10 cellular contexts compared by ENCODE assay signal in the genomic region with DNA sequence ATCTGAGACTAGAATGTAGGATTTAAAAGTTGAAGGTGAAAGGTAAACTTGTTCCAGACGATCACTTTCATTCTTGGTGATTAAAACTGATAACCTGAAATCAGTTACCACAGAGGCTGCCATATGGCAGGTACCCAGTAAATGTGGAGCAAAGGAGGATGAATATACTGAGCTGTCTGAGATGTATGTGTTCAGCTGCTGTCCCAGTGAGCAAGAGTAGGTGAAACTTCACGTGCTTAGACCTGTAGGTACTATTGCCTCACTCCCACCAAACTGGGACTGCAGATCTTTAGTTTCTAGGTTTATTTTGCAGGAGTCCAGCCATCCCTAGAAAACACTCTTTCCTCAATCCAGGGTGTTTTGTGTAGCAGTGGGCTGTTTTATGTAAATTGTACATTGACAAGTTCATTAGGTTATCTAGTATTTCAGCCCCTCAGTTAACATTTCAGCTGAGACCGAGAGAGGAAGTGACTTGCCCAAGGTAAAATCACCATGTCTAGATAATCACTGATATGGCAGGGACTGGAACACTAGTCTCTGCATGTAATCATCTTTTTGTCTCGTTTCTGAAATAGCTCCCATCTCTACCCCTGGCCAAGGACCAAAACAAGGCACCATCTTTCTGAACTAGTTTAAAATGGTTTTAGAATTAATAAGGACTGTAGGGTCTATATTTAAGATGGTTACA.
A peak's percentile ranks its signal among the peaks of the same experiment; 100 is the strongest.
DNase-seq lines count a peak whose midpoint lies in the region; ATAC-seq, FAIRE-seq and TF ChIP-seq lines count a peak whose summit lies in the region.
"Had no signal": no experiment of that assay in that cellular context is flagged by ENCODE, and none has a peak within 500 bp of the region (broad histone marks: within the 10 kb centered on the region; RNA-seq: fewer than 3 reads in every experiment).

No MANE protein-coding gene starts in this region.

- peak overlapping the region in 7 of 11 experiments; percentile 3 to 65 (median 43); a peak in 9 of 22 replicates for H3K4me2 ChIP-seq in BLaER1 treated with 17β-estradiol and CSF1 and Interleukin-3, amounts not matched to agents 10 nM and 100 nM
- H3K4me2 ChIP-seq in PC-9: no peak overlapping the region

- FAIRE-seq in HTR-8/SVneo (lab: Jason Lieb, UNC): peak; percentile 80

- no peak overlapping the region for H3K9ac ChIP-seq in BLaER1 treated with 17β-estradiol and CSF1 and Interleukin-3, amounts not matched to agents 10 nM and 100 nM

- peaks cover 40% of the 10 kb centered on the region for H3K79me2 ChIP-seq in PC-9 (ENCODE audit: low read depth)

- no peak overlapping the region for H2AFZ ChIP-seq in PC-9

- no peaks in the 10 kb centered on the region for H3F3A ChIP-seq in PC-9 (ENCODE audit: insufficient read depth, low read depth)

- WGBS in right cardiac atrium: 58% methylated on average over 4 of the region's 4 CpGs

- BruUV-seq in PC-9 (replicated peaks; lab: Mats Ljungman, UMichigan): no TSS peak

- H3K4me1 ChIP-seq in BLaER1 treated with 17β-estradiol and CSF1 and Interleukin-3, amounts not matched to agents 10 nM and 100 nM: peaks cover 7 to 19% (median 16%) of the 10 kb centered on the region in 10 experiments
- peaks cover 6% of the 10 kb centered on the region for H3K4me1 ChIP-seq in right cardiac atrium (ENCODE audit: control insufficient read depth, insufficient read depth, low read length)
- no peaks in the 10 kb centered on the region for H3K4me1 ChIP-seq in PC-9 (replicated peaks; ENCODE audit: insufficient read depth)
- H3K4me1 ChIP-seq: SJSA1 had no signal

- H3K36me3 ChIP-seq in BLaER1 treated with 17β-estradiol and CSF1 and Interleukin-3, amounts not matched to agents 10 nM and 100 nM: peaks cover 30 to 40% (median 33%) of the 10 kb centered on the region in 11 experiments
- H3K36me3 ChIP-seq in PC-9 (ENCODE audit: low read depth): 0 out of 2 replicates have a peak, but pooled peaks cover 4% of the 10 kb centered on the region

- ATAC-seq in GM18907 (IDR thresholded peaks at IDR 0.05; ENCODE audit: unreplicated experiment) (peak; percentile 49), HG02610 (IDR thresholded peaks at IDR 0.05; ENCODE audit: unreplicated experiment) (no peak), right cardiac atrium (no peak)

- no peak overlapping the region for H3K27ac ChIP-seq in BLaER1 treated with 17β-estradiol and CSF1 and Interleukin-3, amounts not matched to agents 10 nM and 100 nM
- H3K27ac ChIP-seq in right cardiac atrium (ENCODE audit: low read length): no peak overlapping the region
- H3K27ac ChIP-seq in PC-9: no peak overlapping the region
- H3K27ac ChIP-seq: SJSA1 had no signal

- TF ChIP-seq CTCF in PC-9 (conservative IDR thresholded peaks at IDR 0.05): no peak

- H3K4me3 ChIP-seq in BLaER1 treated with 17β-estradiol and CSF1 and Interleukin-3, amounts not matched to agents 10 nM and 100 nM: no peak overlapping the region
- no peak overlapping the region for H3K4me3 ChIP-seq in right cardiac atrium (ENCODE audit: low read length)
- H3K4me3 ChIP-seq in PC-9: no peak overlapping the region
- H3K4me3 ChIP-seq: SJSA1 had no signal

- intact Hi-C loops in right cardiac atrium (cut with DNase I): loop anchor here in 1 of 4 donors (10.0 kb wide), 1 partner anchor 74 kb away; a partner anchor contains a TSS
- intact Hi-C loops in PC-9 (cut with micrococcal nuclease; ENCODE audit: unreplicated experiment): no loop called here

- POLR2A ChIA-PET in PC-9 (lab: Charles Lee; ENCODE audit: unreplicated experiment): interaction anchor here (1.1 kb wide), 1 partner anchor 58 kb away, joined by 5 read pairs; no protein-coding TSS in a partner anchor

- DNase-seq in HTR-8/SVneo (ENCODE audit: insufficient read length, low spot score): no peak
- DNase-seq in germinal center (ENCODE audit: low spot score): peak; percentile 11
- no peak for DNase-seq in COLO829 (ENCODE audit: low spot score)
- no peak for DNase-seq in right cardiac atrium
- no peak for DNase-seq in PC-9
- DNase-seq: activated CD4-positive, alpha-beta T cell treated with anti-CD3 and anti-CD28 coated beads, Interleukin-2, amount 10 ng/mL, durations not matched to agents 7 days and 5 days had no signal

- H3K9me2 ChIP-seq in PC-9 (ENCODE audit: insufficient read depth): no peaks in the 10 kb centered on the region

- no peaks in the 10 kb centered on the region for H3K9me3 ChIP-seq in BLaER1 treated with 17β-estradiol and CSF1 and Interleukin-3, amounts not matched to agents 10 nM and 100 nM (replicated peaks in 1 of 11)
- no peaks in the 10 kb centered on the region for H3K9me3 ChIP-seq in right cardiac atrium (ENCODE audit: control insufficient read depth, low read length)
- no peaks in the 10 kb centered on the region for H3K9me3 ChIP-seq in PC-9 (ENCODE audit: insufficient read depth, low read depth)
- H3K9me3 ChIP-seq: SJSA1 had no signal

- CTCF ChIA-PET in PC-9 (lab: Charles Lee): no interaction called here

- no peaks in the 10 kb centered on the region for H3K27me3 ChIP-seq in BLaER1 treated with 17β-estradiol and CSF1 and Interleukin-3, amounts not matched to agents 10 nM and 100 nM
- no peaks in the 10 kb centered on the region for H3K27me3 ChIP-seq in right cardiac atrium (ENCODE audit: control insufficient read depth, insufficient read depth)
- H3K27me3 ChIP-seq in PC-9 (ENCODE audit: insufficient read depth, low read depth): no peaks in the 10 kb centered on the region
- H3K27me3 ChIP-seq: SJSA1 had no signal

- peaks cover 44 to 96% (median 69%) of the 10 kb centered on the region in 11 experiments; a peak in 19 of 22 replicates for H4K20me1 ChIP-seq in BLaER1 treated with 17β-estradiol and CSF1 and Interleukin-3, amounts not matched to agents 10 nM and 100 nM
- no peaks in the 10 kb centered on the region; the same call in 1 of the 2 replicates for H4K20me1 ChIP-seq in PC-9 (ENCODE audit: insufficient read depth)
